Comparison of ENCODE assay signal across 20 cellular contexts in the genomic region with DNA sequence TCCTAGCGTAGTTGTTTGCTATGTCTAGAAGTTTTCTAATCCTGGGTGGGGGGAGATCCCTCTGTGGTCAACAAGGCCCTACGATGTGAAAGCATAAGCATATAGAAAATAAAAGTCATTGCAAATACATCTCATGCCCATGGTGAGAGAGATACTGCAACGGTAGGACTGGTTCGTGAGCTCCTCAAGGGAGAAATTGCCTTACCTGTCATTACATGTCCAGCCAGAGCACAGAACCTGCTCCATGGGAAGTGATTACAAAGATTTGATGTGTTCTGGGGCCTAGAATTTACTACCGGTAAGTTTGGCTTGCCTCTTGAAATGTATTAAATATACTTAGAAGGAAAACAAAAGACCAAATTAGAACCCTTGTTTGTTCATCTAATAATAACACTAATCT.
DNase-seq lines count a peak whose midpoint lies in the region; ATAC-seq, FAIRE-seq and TF ChIP-seq lines count a peak whose summit lies in the region.
"Had no signal": no experiment of that assay in that cellular context is flagged by ENCODE, and none has a peak within 500 bp of the region (broad histone marks: within the 10 kb centered on the region; RNA-seq: fewer than 3 reads in every experiment).

No MANE protein-coding gene starts in this region.

- no peak overlapping the region for H2AK5ac ChIP-seq in IMR-90 (ENCODE audit: low read depth, low read length)

- no peaks in the 10 kb centered on the region for H4K20me1 ChIP-seq in IMR-90 (ENCODE audit: insufficient read depth, low read length)
- no peaks in the 10 kb centered on the region for H4K20me1 ChIP-seq in astrocyte (ENCODE audit: insufficient read depth, low read length)
- H4K20me1 ChIP-seq: BLaER1 had no signal

- H3K9ac ChIP-seq in IMR-90 (ENCODE audit: low read depth, low read length) (no peak overlapping the region), astrocyte (ENCODE audit: low read length) (no peak overlapping the region)
- H3K9ac ChIP-seq: BLaER1 had no signal

- H3K4me2 ChIP-seq in IMR-90 (ENCODE audit: low read depth, low read length), result no peak overlapping the region
- no peak overlapping the region for H3K4me2 ChIP-seq in astrocyte (ENCODE audit: low read length)
- H3K4me2 ChIP-seq: BLaER1, GM23338 had no signal

- peak overlapping the region; percentile 17 for H2BK5ac ChIP-seq in IMR-90 (ENCODE audit: low read depth, low read length, poor library complexity, severe bottlenecking)

- H3K79me2 ChIP-seq in astrocyte (ENCODE audit: insufficient read depth, low read length), result no peaks in the 10 kb centered on the region

- H3K9me3 ChIP-seq in IMR-90 (ENCODE audit: control insufficient read depth, insufficient read depth, low read length) (no peaks in the 10 kb centered on the region), astrocyte (ENCODE audit: insufficient read depth, low read depth, low read length) (no peaks in the 10 kb centered on the region)
- H3K9me3 ChIP-seq: BLaER1, Caco-2 had no signal

- no peaks in the 10 kb centered on the region for H3K9me1 ChIP-seq in IMR-90 (ENCODE audit: insufficient read depth, low read length)

- DNase-seq in IMR-90, result no peak
- no peak for DNase-seq in astrocyte (ENCODE audit: low read depth)
- DNase-seq in epithelial cell of prostate (ENCODE audit: low read depth, low spot score), result peak; percentile 6
- DNase-seq in osteocyte (ENCODE audit: extremely low spot score, unreplicated experiment), result no peak
- no peak for DNase-seq in activated CD4-positive, alpha-beta T cell treated with anti-CD3 and anti-CD28 coated beads for 4 hours
- DNase-seq: Caco-2; CD4-positive, CD25-positive, alpha-beta regulatory T cell; CD8-positive, alpha-beta T cell; DMS153; DND-41; H9 had no signal

- no peak overlapping the region for H3K56ac ChIP-seq in IMR-90 (ENCODE audit: extremely low read depth, insufficient read depth, low read length)

- H2BK20ac ChIP-seq in IMR-90 (ENCODE audit: low read depth, low read length), result peak overlapping the region; percentile 34

- in situ Hi-C loops in IMR-90 (cut with MboI; ENCODE audit: low sequenced_read_pairs), result no loop called here

- H3K4ac ChIP-seq in IMR-90 (ENCODE audit: low read depth, low read length), result no peak overlapping the region

- no peak overlapping the region for H4K91ac ChIP-seq in IMR-90 (ENCODE audit: insufficient read depth, low read depth, low read length)

- H3K4me3 Mint-ChIP-seq in astrocyte (ENCODE audit: unreplicated experiment), result no peak overlapping the region
- no peak overlapping the region for H3K4me3 Mint-ChIP-seq in osteocyte (ENCODE audit: unreplicated experiment)
- H3K4me3 Mint-ChIP-seq: B cell; CD4-positive, CD25-positive, alpha-beta regulatory T cell; CD8-positive, alpha-beta T cell; GM23338; H9 had no signal

- H3K27ac ChIP-seq in IMR-90 (ENCODE audit: insufficient read depth, low read length), result no peak overlapping the region
- no peak overlapping the region for H3K27ac ChIP-seq in astrocyte (ENCODE audit: low read depth, low read length)
- H3K27ac ChIP-seq in epithelial cell of prostate, result peak overlapping the region; percentile 23
- H3K27ac ChIP-seq: BLaER1, C4-2B had no signal

- H3K27me3 ChIP-seq in IMR-90 (ENCODE audit: control insufficient read depth, insufficient read depth, low read length) (no peaks in the 10 kb centered on the region), astrocyte (ENCODE audit: insufficient read depth, low read length) (no peaks in the 10 kb centered on the region)

- H3K14ac ChIP-seq in IMR-90 (replicated peaks; ENCODE audit: low read depth, low read length), result no peak overlapping the region

- intact Hi-C loops in IMR-90 (cut with micrococcal nuclease), result no loop called here

- ATAC-seq in IMR-90 (ENCODE audit: low read depth), result no peak
- no peak for ATAC-seq in GM18909 (IDR thresholded peaks at IDR 0.05; ENCODE audit: poor library complexity, unreplicated experiment)
- no peak for ATAC-seq in HG03196 (IDR thresholded peaks at IDR 0.05; ENCODE audit: unreplicated experiment)
- ATAC-seq: CD8-positive, alpha-beta T cell; GM23338; HCT116 had no signal

- H3K9me3 Mint-ChIP-seq in astrocyte (ENCODE audit: unreplicated experiment) (no peaks in the 10 kb centered on the region), osteocyte (ENCODE audit: unreplicated experiment) (no peaks in the 10 kb centered on the region)
- H3K9me3 Mint-ChIP-seq: CD8-positive, alpha-beta T cell; GM23338 had no signal

- CTCF ChIA-PET in IMR-90 (lab: Yijun Ruan, JAX), result interaction anchor here (0.5 kb wide), 1 partner anchor 125 kb away, joined by 5 read pairs; no protein-coding TSS in a partner anchor

- peak; percentile 84 for FAIRE-seq in astrocyte (lab: Jason Lieb, UNC)
- FAIRE-seq: G401.6, GM12892 had no signal

- H3K36me3 Mint-ChIP-seq in astrocyte (ENCODE audit: low read depth, unreplicated experiment) (no peaks in the 10 kb centered on the region), osteocyte (ENCODE audit: unreplicated experiment) (no peaks in the 10 kb centered on the region)
- H3K36me3 Mint-ChIP-seq: CD4-positive, CD25-positive, alpha-beta regulatory T cell; CD8-positive, alpha-beta T cell had no signal

- no peak overlapping the region for H2AK9ac ChIP-seq in IMR-90 (replicated peaks; ENCODE audit: low read depth, low read length, poor library complexity)

- no peak overlapping the region for H4K8ac ChIP-seq in IMR-90 (ENCODE audit: low read depth in 2 of 2, low read length in 2 of 2)

- H3K4me1 Mint-ChIP-seq in astrocyte (ENCODE audit: low read depth, unreplicated experiment), result peaks cover 38% of the 10 kb centered on the region
- H3K4me1 Mint-ChIP-seq in osteocyte (ENCODE audit: unreplicated experiment), result peaks cover 41% of the 10 kb centered on the region
- H3K4me1 Mint-ChIP-seq: B cell; CD4-positive, CD25-positive, alpha-beta regulatory T cell; GM23338 had no signal

- WGBS in IMR-90 (ENCODE audit: extremely low coverage in 2 of 2, insufficient read length in 1 of 2), 2 experiments, result no CpG with 5 or more reads among the region's 5 CpGs

- no peak overlapping the region for H3K27ac Mint-ChIP-seq in astrocyte (ENCODE audit: unreplicated experiment)
- H3K27ac Mint-ChIP-seq in osteocyte (ENCODE audit: unreplicated experiment), result peak overlapping the region; percentile 54
- H3K27ac Mint-ChIP-seq: B cell; CD4-positive, CD25-positive, alpha-beta regulatory T cell; CD8-positive, alpha-beta T cell; GM23338; H9 had no signal

- TF ChIP-seq POLR2A in IMR-90 (IDR thresholded peaks at IDR 0.05; ENCODE audit: low read depth, low read length), result no peak

- H2BK15ac ChIP-seq in IMR-90 (ENCODE audit: low read depth, low read length), result 0 out of 3 replicates have a peak overlapping the region, but pooled peaks have one; percentile 92

- peak overlapping the region; percentile 33; the same call in 1 of the 2 replicates for H2BK120ac ChIP-seq in IMR-90 (ENCODE audit: low read depth, low read length)

- H3K79me1 ChIP-seq in IMR-90 (ENCODE audit: low read depth in 1 of 2, low read length in 2 of 2), result no peaks in the 10 kb centered on the region

- H3K27me3 Mint-ChIP-seq in astrocyte (ENCODE audit: low read depth, unreplicated experiment) (no peaks in the 10 kb centered on the region), osteocyte (ENCODE audit: unreplicated experiment) (no peaks in the 10 kb centered on the region)
- H3K27me3 Mint-ChIP-seq: B cell; CD4-positive, CD25-positive, alpha-beta regulatory T cell had no signal

- no peak for TF ChIP-seq CTCF in IMR-90 (conservative IDR thresholded peaks at IDR 0.05; ENCODE audit: low read depth, low read length)
- TF ChIP-seq CTCF in astrocyte (IDR thresholded peaks at IDR 0.05; ENCODE audit: insufficient read depth, low read depth, low read length), result no peak
- no peak for TF ChIP-seq CTCF in osteocyte (IDR thresholded peaks at IDR 0.05)

- peak overlapping the region; percentile 41; the same call in 1 of the 2 replicates for H3K18ac ChIP-seq in IMR-90 (ENCODE audit: low read depth, low read length)

- no TSS peak for BruUV-seq in IMR-90 (replicated peaks; lab: Mats Ljungman, UMichigan)

- no peak overlapping the region for H3K23ac ChIP-seq in IMR-90 (ENCODE audit: low read depth, low read length)

- no peak overlapping the region for H4K5ac ChIP-seq in IMR-90 (ENCODE audit: low read depth, low read length)

- H3K36me3 ChIP-seq in IMR-90 (ENCODE audit: control insufficient read depth, insufficient read depth, low read length) (no peaks in the 10 kb centered on the region), astrocyte (ENCODE audit: insufficient read depth, low read length) (no peaks in the 10 kb centered on the region)
- H3K36me3 ChIP-seq: BLaER1 had no signal

- TF ChIP-seq RAD21 in IMR-90 (IDR thresholded peaks at IDR 0.05; ENCODE audit: low read length), result no peak

- dilution Hi-C loops in IMR-90 (cut with HindIII; ENCODE audit: low sequenced_read_pairs, unreplicated experiment), result no loop called here

- H2AFZ ChIP-seq in IMR-90 (replicated peaks; ENCODE audit: low read length, poor library complexity) (no peak overlapping the region), astrocyte (ENCODE audit: low read depth, low read length) (no peak overlapping the region)
- H2AFZ ChIP-seq: GM23338 had no signal

- H3K4me3 ChIP-seq in IMR-90 (ENCODE audit: insufficient read depth, low read depth, low read length), result no peak overlapping the region
- H3K4me3 ChIP-seq in astrocyte (ENCODE audit: insufficient read depth, low read depth, low read length), result no peak overlapping the region
- H3K4me3 ChIP-seq: BLaER1, GM23338 had no signal

- POLR2A ChIA-PET in IMR-90 (lab: Charles Lee; ENCODE audit: unreplicated experiment), result no interaction called here

- peaks cover 5% of the 10 kb centered on the region; the same call in 1 of the 2 replicates for H3K4me1 ChIP-seq in IMR-90 (ENCODE audit: control insufficient read depth, insufficient read depth, low read length)
- H3K4me1 ChIP-seq in astrocyte (ENCODE audit: insufficient read depth, low read length), result peaks cover 19% of the 10 kb centered on the region
- H3K4me1 ChIP-seq: BLaER1, Caco-2 had no signal

TF ChIP-seq in IMR-90, 13 proteins besides CTCF, POLR2A, EP300 and RAD21 (continues in another document):
- TF ChIP-seq CHD1 (IDR thresholded peaks at IDR 0.05; ENCODE audit: low read depth, low read length) (no peak), RFX5 (IDR thresholded peaks at IDR 0.05; ENCODE audit: low read depth, low read length) (no peak), MAZ (IDR thresholded peaks at IDR 0.05; ENCODE audit: borderline replicate concordance, low read depth, low read length) (no peak)
- TF ChIP-seq, protein P1, sequence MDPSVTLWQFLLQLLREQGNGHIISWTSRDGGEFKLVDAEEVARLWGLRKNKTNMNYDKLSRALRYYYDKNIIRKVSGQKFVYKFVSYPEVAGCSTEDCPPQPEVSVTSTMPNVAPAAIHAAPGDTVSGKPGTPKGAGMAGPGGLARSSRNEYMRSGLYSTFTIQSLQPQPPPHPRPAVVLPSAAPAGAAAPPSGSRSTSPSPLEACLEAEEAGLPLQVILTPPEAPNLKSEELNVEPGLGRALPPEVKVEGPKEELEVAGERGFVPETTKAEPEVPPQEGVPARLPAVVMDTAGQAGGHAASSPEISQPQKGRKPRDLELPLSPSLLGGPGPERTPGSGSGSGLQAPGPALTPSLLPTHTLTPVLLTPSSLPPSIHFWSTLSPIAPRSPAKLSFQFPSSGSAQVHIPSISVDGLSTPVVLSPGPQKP (IDR thresholded peaks at IDR 0.05; ENCODE audit: borderline replicate concordance, low read depth, low read length), result no peak
